ENCODE assay signal across 1 cellular context in the genomic region with DNA sequence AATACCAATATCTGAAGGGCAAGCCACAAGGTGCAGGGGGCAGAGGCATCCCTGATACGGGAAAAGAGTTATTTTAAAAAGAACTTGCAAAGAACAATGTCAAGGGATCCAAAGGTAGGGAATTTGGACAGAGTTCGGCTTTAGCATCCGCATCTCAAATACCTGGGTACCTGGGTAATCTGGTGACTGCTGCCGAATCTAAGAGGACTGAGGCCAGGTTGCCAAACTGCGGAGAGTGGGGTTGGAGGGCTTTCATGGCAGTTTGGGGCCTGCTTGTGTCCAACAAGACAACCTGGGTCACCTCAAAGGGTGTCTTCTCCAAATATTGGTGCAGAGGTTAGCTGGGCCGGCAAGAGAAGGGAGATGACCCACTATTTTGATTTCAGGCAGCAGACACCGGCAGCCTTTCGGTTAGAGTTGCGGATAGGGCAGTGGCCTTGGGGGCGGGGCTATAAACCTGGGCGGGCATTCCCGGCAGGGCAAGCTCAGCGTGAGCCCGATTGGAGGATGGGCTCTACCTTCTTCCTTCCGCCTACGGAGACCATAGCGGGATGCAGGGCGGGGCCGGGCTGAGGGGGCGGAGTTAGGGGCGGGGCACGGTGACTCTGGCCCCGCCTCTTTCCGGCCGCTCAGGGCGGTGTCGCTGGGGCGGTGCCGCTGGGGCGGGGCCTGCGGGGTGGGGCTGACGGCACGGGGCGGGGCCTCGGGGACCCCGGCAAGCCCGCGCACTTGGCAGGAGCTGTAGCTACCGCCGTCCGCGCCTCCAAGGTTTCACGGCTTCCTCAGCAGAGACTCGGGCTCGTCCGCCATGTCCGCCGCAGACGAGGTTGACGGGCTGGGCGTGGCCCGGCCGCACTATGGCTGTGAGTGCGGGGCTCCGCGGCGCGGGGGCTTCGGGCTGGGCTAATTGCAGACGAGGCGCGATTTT.
A peak's percentile ranks its signal among the peaks of the same experiment; 100 is the strongest.
TF ChIP-seq lines count a peak whose summit lies in the region.

TSS of gene IQGAP1 (plus strand) at position 709 of the 928 bp plus-strand sequence. CDS start at position 809, 100 bp downstream.

TF ChIP-seq in HepG2, 621 proteins besides CTCF, POLR2A, EP300 and RAD21 (continued from another document and continues in another):
- TF ChIP-seq ZHX2 (IDR thresholded peaks at IDR 0.05; ENCODE audit: low read depth) (no peak), ZHX2 (CRISPR knock-in tag; IDR thresholded peaks at IDR 0.05; ENCODE audit: borderline replicate concordance) (no peak), KDM5A (IDR thresholded peaks at IDR 0.05; ENCODE audit: borderline replicate concordance, low read length) (no peak), FOXP4 (CRISPR knock-in tag; IDR thresholded peaks at IDR 0.05) (no peak), ZZZ3 (CRISPR knock-in tag; IDR thresholded peaks at IDR 0.05; ENCODE audit: borderline replicate concordance) (no peak), ZNF264 (CRISPR knock-in tag; IDR thresholded peaks at IDR 0.05) (no peak), ZBTB39 (CRISPR knock-in tag; IDR thresholded peaks at IDR 0.05) (no peak), ZNF17 (CRISPR knock-in tag; IDR thresholded peaks at IDR 0.05) (no peak), ZNF263 (CRISPR knock-in tag; IDR thresholded peaks at IDR 0.05) (no peak), HOXA3 (CRISPR knock-in tag; IDR thresholded peaks at IDR 0.05) (no peak), ZNF776 (CRISPR knock-in tag; IDR thresholded peaks at IDR 0.05) (no peak), MEIS1 (CRISPR knock-in tag; IDR thresholded peaks at IDR 0.05; ENCODE audit: borderline replicate concordance) (no peak), ZNF746 (CRISPR knock-in tag; IDR thresholded peaks at IDR 0.05) (no peak), ZNF543 (CRISPR knock-in tag; IDR thresholded peaks at IDR 0.05) (0 out of 2 replicates have a peak, but pooled peaks have one; percentile 60), SRSF1 (optimal IDR thresholded peaks at IDR 0.05; ENCODE audit: low read depth, low read length) (no peak), ZBTB26 (CRISPR knock-in tag; IDR thresholded peaks at IDR 0.05; ENCODE audit: borderline replicate concordance) (no peak), HIVEP1 (CRISPR knock-in tag; IDR thresholded peaks at IDR 0.05) (no peak), SMAD9 (CRISPR knock-in tag; IDR thresholded peaks at IDR 0.05) (no peak), SOX5 (CRISPR knock-in tag; IDR thresholded peaks at IDR 0.05; ENCODE audit: borderline replicate concordance) (no peak), NR1H2 (CRISPR knock-in tag; IDR thresholded peaks at IDR 0.05; ENCODE audit: borderline replicate concordance, low read depth) (no peak), MTA1 (CRISPR knock-in tag; IDR thresholded peaks at IDR 0.05; ENCODE audit: borderline replicate concordance) (no peak), ZNF30 (CRISPR knock-in tag; IDR thresholded peaks at IDR 0.05) (no peak), PCBP2 (optimal IDR thresholded peaks at IDR 0.05; ENCODE audit: low read depth, low read length, poor library complexity, severe bottlenecking) (no peak), TOE1 (CRISPR knock-in tag; IDR thresholded peaks at IDR 0.05) (no peak), ASH2L (IDR thresholded peaks at IDR 0.05; ENCODE audit: insufficient read length, low read depth, low read length) (peak; percentile 39), ZNF768 (CRISPR knock-in tag; IDR thresholded peaks at IDR 0.05) (no peak), SP4 (CRISPR knock-in tag; IDR thresholded peaks at IDR 0.05) (peak; percentile 87), HOMEZ (CRISPR knock-in tag; IDR thresholded peaks at IDR 0.05; ENCODE audit: low read depth) (no peak; the same call in 1 of the 2 replicates), ZKSCAN5 (CRISPR knock-in tag; IDR thresholded peaks at IDR 0.05) (no peak), ZNF484 (CRISPR knock-in tag; IDR thresholded peaks at IDR 0.05; ENCODE audit: borderline replicate concordance, low read depth) (no peak), TAF1 (CRISPR knock-in tag; IDR thresholded peaks at IDR 0.05) (peak; percentile 70), ZNF138 (CRISPR knock-in tag; IDR thresholded peaks at IDR 0.05; ENCODE audit: low read depth) (no peak), ISX (CRISPR knock-in tag; conservative IDR thresholded peaks at IDR 0.05) (no peak), PAWR (CRISPR knock-in tag; IDR thresholded peaks at IDR 0.05; ENCODE audit: borderline replicate concordance) (no peak), DPF2 (CRISPR knock-in tag; IDR thresholded peaks at IDR 0.05; ENCODE audit: borderline replicate concordance, low read depth) (no peak), HOXA5 (CRISPR knock-in tag; IDR thresholded peaks at IDR 0.05) (no peak; the same call in none of the 2 replicates), MYC (CRISPR knock-in tag; IDR thresholded peaks at IDR 0.05; ENCODE audit: borderline replicate concordance) (peak; percentile 24; the same call in 1 of the 2 replicates), YY1 (IDR thresholded peaks at IDR 0.05; ENCODE audit: insufficient read depth, insufficient replicate concordance, low read depth, low read length) (peak; percentile 77), SOX13 (IDR thresholded peaks at IDR 0.05) (no peak), SOX13 (CRISPR knock-in tag; conservative IDR thresholded peaks at IDR 0.05 in 1 of 2, IDR thresholded peaks at IDR 0.05 in 1 of 2) (no peak), ZNF432 (CRISPR knock-in tag; IDR thresholded peaks at IDR 0.05; ENCODE audit: borderline replicate concordance) (no peak), ATAD3A (CRISPR knock-in tag; IDR thresholded peaks at IDR 0.05) (no peak)
- TF ChIP-seq, protein P1, sequence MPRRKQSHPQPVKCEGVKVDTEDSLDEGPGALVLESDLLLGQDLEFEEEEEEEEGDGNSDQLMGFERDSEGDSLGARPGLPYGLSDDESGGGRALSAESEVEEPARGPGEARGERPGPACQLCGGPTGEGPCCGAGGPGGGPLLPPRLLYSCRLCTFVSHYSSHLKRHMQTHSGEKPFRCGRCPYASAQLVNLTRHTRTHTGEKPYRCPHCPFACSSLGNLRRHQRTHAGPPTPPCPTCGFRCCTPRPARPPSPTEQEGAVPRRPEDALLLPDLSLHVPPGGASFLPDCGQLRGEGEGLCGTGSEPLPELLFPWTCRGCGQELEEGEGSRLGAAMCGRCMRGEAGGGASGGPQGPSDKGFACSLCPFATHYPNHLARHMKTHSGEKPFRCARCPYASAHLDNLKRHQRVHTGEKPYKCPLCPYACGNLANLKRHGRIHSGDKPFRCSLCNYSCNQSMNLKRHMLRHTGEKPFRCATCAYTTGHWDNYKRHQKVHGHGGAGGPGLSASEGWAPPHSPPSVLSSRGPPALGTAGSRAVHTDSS (CRISPR knock-in tag; conservative IDR thresholded peaks at IDR 0.05): no peak
- TF ChIP-seq, protein P2, sequence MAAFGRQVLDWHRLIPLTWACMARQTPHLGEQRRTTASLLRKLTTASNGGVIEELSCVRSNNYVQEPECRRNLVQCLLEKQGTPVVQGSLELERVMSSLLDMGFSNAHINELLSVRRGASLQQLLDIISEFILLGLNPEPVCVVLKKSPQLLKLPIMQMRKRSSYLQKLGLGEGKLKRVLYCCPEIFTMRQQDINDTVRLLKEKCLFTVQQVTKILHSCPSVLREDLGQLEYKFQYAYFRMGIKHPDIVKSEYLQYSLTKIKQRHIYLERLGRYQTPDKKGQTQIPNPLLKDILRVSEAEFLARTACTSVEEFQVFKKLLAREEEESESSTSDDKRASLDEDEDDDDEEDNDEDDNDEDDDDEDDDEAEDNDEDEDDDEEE (CRISPR knock-in tag; IDR thresholded peaks at IDR 0.05): no peak
- TF ChIP-seq, protein P3, sequence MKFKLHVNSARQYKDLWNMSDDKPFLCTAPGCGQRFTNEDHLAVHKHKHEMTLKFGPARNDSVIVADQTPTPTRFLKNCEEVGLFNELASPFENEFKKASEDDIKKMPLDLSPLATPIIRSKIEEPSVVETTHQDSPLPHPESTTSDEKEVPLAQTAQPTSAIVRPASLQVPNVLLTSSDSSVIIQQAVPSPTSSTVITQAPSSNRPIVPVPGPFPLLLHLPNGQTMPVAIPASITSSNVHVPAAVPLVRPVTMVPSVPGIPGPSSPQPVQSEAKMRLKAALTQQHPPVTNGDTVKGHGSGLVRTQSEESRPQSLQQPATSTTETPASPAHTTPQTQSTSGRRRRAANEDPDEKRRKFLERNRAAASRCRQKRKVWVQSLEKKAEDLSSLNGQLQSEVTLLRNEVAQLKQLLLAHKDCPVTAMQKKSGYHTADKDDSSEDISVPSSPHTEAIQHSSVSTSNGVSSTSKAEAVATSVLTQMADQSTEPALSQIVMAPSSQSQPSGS (CRISPR knock-in tag; IDR thresholded peaks at IDR 0.05): no peak
